In the genomic region with DNA sequence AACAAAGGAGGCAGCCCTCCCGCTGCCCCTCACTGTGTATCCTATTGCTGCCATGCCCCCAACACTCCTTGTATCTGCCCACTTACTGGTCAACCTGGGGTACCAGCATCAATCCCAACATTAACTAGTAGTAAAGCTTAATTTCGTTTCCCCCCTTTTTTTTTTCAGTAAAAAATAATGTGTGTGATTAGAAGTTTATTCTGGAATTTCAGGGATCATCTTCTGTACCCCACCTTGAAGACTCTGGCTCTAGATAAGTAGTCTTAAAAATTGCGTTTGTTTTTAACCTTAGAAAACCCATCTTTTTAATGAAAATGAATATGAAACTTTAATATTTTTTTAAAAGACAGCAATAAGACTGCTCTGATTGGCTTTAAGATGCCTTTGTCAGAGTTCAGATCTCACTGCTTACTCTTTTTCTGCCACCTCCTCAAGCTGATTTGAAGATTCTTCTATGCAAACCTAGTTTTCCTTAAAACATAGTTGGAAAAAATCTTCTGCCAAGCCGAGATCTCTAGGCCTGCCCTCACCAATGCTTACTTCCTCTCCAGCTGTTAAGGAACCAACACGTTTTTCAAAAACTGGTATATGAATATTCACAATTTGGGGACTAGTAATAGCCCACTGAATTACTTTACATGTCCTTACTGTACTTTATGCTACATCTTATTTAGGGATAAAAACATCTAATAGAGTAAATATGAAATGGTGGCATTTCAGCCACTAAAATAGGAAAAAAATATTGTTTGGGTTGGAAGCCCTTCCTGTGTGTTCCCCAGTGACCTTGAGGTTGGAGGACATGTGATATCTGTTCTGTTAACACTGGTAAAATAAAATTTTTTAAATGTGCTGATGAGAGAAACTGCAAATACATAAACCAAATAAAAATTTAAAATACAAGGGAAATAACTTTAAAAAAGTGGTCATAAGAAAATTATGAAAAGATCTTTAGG, we compare ENCODE assay signal across 13 cellular contexts. TPM values are rescaled to one million over a fixed set of nuclear protein-coding genes. Genes with fewer than 3 reads are reported as not detected.
DNase-seq lines count a peak whose midpoint lies in the region; ATAC-seq, FAIRE-seq and TF ChIP-seq lines count a peak whose summit lies in the region.
"Had no signal": no experiment of that assay in that cellular context is flagged by ENCODE, and none has a peak within 500 bp of the region (broad histone marks: within the 10 kb centered on the region; RNA-seq: fewer than 3 reads in every experiment).

No MANE protein-coding gene starts in this region.

- peaks cover 20 to 58% (median 39%) of the 10 kb centered on the region in 4 donors for H3K4me1 ChIP-seq in esophagus muscularis mucosa
- peaks cover 8 to 9% (median 9%) of the 10 kb centered on the region in 3 donors for H3K4me1 ChIP-seq in skeletal muscle tissue (ENCODE audit: control insufficient read depth in 3 of 3, insufficient read depth in 3 of 3, low read length in 3 of 3)
- peaks cover 4 to 16% (median 14%) of the 10 kb centered on the region in 4 donors for H3K4me1 ChIP-seq in upper lobe of left lung
- H3K4me1 ChIP-seq in CD4-positive, alpha-beta memory T cell (ENCODE audit: insufficient read depth, low read length): peaks cover 17% of the 10 kb centered on the region

- TF ChIP-seq CTCF in esophagus muscularis mucosa (IDR thresholded peaks at IDR 0.05): no peak
- TF ChIP-seq CTCF in upper lobe of left lung (IDR thresholded peaks at IDR 0.05): no peak

- FAIRE-seq in GM12891 (lab: Jason Lieb, UNC): no peak
- FAIRE-seq: kidney had no signal

- no peaks in the 10 kb centered on the region for H3K36me3 Mint-ChIP-seq in CD4-positive, alpha-beta memory T cell

- H3K27ac ChIP-seq in esophagus muscularis mucosa (replicated peaks in 1 of 4) (peak overlapping the region; percentile 14 to 48 (median 36)), skeletal muscle tissue (ENCODE audit: low read depth, low read length) (peak overlapping the region; percentile 36), upper lobe of left lung (peak overlapping the region in 1 of 4 donors; percentile 56)
- H3K27ac ChIP-seq in CD4-positive, alpha-beta memory T cell (ENCODE audit: low read depth, low read length): no peak overlapping the region

- H3K27me3 Mint-ChIP-seq in CD4-positive, alpha-beta memory T cell: peaks cover 16 to 18% of the 10 kb centered on the region in 2 donors

- no peak for DNase-seq in GM12891 (ENCODE audit: insufficient read length, low spot score)
- peak; percentile 33 for DNase-seq in MV-4-11 (lab: John Stamatoyannopoulos, UW)
- DNase-seq in esophagus muscularis mucosa (ENCODE audit: extremely low spot score): no peak
- DNase-seq in upper lobe of left lung: no peak
- no peak for DNase-seq in CD4-positive, alpha-beta memory T cell
- DNase-seq: activated CD4-positive, alpha-beta T cell treated with anti-CD3 and anti-CD28 coated beads, Interleukin-2, amount 50 U/mL, for 48 hours; activated gamma-delta T cell treated with Interleukin-2 at 50 U/mL for 16 hours; central memory CD4-positive, alpha-beta T cell; kidney; NCI-H1048; T-helper 1 cell had no signal

- H3K4me1 Mint-ChIP-seq in CD4-positive, alpha-beta memory T cell: peaks cover 4 to 27% (median 16%) of the 10 kb centered on the region in 4 donors

- H3K4me3 ChIP-seq in esophagus muscularis mucosa (no peak overlapping the region), skeletal muscle tissue (ENCODE audit: low read length in 3 of 3) (peak overlapping the region in 2 of 3 donors; percentile 9 to 32), upper lobe of left lung (no peak overlapping the region)
- no peak overlapping the region for H3K4me3 ChIP-seq in CD4-positive, alpha-beta memory T cell (ENCODE audit: low read length in 2 of 2)

- no peaks in the 10 kb centered on the region for H3K36me3 ChIP-seq in esophagus muscularis mucosa
- no peaks in the 10 kb centered on the region for H3K36me3 ChIP-seq in skeletal muscle tissue (ENCODE audit: control insufficient read depth in 3 of 3, insufficient read depth in 3 of 3, low read length in 3 of 3)
- no peaks in the 10 kb centered on the region for H3K36me3 ChIP-seq in upper lobe of left lung
- no peaks in the 10 kb centered on the region for H3K36me3 ChIP-seq in CD4-positive, alpha-beta memory T cell (ENCODE audit: insufficient read depth, low read length)

- no peaks in the 10 kb centered on the region for H3K9me3 Mint-ChIP-seq in CD4-positive, alpha-beta memory T cell

- intact Hi-C loops in esophagus muscularis mucosa (cut with DNase I): no loop called here
- intact Hi-C loops in CD4-positive, alpha-beta memory T cell (cut with micrococcal nuclease): loop anchor here (10.0 kb wide), 1 partner anchor 1208 kb away; a partner anchor contains a TSS

- H3K9ac ChIP-seq in skeletal muscle tissue (ENCODE audit: low read depth in 1 of 3, low read length in 3 of 3): no peak overlapping the region

- no peaks in the 10 kb centered on the region for H3K27me3 ChIP-seq in esophagus muscularis mucosa
- H3K27me3 ChIP-seq in skeletal muscle tissue (ENCODE audit: control insufficient read depth in 3 of 3, insufficient read depth in 3 of 3, low read length in 3 of 3): no peaks in the 10 kb centered on the region
- H3K27me3 ChIP-seq in upper lobe of left lung: no peaks in the 10 kb centered on the region
- H3K27me3 ChIP-seq in CD4-positive, alpha-beta memory T cell (ENCODE audit: insufficient read depth, low read length): peaks cover 6% of the 10 kb centered on the region

- no peaks in the 10 kb centered on the region for H3K9me3 ChIP-seq in esophagus muscularis mucosa
- no peaks in the 10 kb centered on the region for H3K9me3 ChIP-seq in skeletal muscle tissue (ENCODE audit: control insufficient read depth in 3 of 3, low read length in 3 of 3)
- no peaks in the 10 kb centered on the region for H3K9me3 ChIP-seq in upper lobe of left lung
- no peaks in the 10 kb centered on the region for H3K9me3 ChIP-seq in CD4-positive, alpha-beta memory T cell (ENCODE audit: control insufficient read depth in 1 of 2, low read length in 2 of 2)

- no peak; the same call in 1 of the 2 replicates for TF ChIP-seq POLR2A in GM12891 (IDR thresholded peaks at IDR 0.05; ENCODE audit: low read depth, low read length)
- TF ChIP-seq POLR2A in esophagus muscularis mucosa (IDR thresholded peaks at IDR 0.05; ENCODE audit: low read depth): no peak
- TF ChIP-seq POLR2A in upper lobe of left lung (IDR thresholded peaks at IDR 0.05): no peak

- peak overlapping the region in 1 of 7 donors; percentile 61 for H3K27ac Mint-ChIP-seq in CD4-positive, alpha-beta memory T cell

- TF ChIP-seq EP300 in esophagus muscularis mucosa (IDR thresholded peaks at IDR 0.05) (no peak), upper lobe of left lung (IDR thresholded peaks at IDR 0.05) (no peak)

- WGBS in esophagus muscularis mucosa: 55% methylated on average over 5 of the region's 5 CpGs
- WGBS in upper lobe of left lung, 2 donors: 61 to 63% methylated on average over 5 of the region's 5 CpGs

- no peak overlapping the region for H3K4me3 Mint-ChIP-seq in CD4-positive, alpha-beta memory T cell

- CTCF ChIA-PET in CD4-positive, alpha-beta memory T cell (lab: Charles Lee; ENCODE audit: partially characterized antibody): interaction anchor here (0.8 kb wide), 1 partner anchor 63 kb away, joined by 3 read pairs; no protein-coding TSS in a partner anchor

- ATAC-seq in upper lobe of left lung (ENCODE audit: low FRiP score in 2 of 2) (no peak), HG03354 (IDR thresholded peaks at IDR 0.05; ENCODE audit: poor library complexity, severe bottlenecking, unreplicated experiment) (no peak)

- POLR2A ChIA-PET in CD4-positive, alpha-beta memory T cell (lab: Charles Lee; ENCODE audit: partially characterized antibody): interaction anchor here (1.0 kb wide), 1 partner anchor 9 kb away, joined by 4 read pairs; no protein-coding TSS in a partner anchor

TF ChIP-seq in GM12891, 5 proteins besides CTCF, POLR2A, EP300 and RAD21:
- peak; percentile 34; the same call in 1 of the 2 replicates for TF ChIP-seq SPI1 (IDR thresholded peaks at IDR 0.05; ENCODE audit: low read depth, low read length)
- no peak for TF ChIP-seq POU2F2 (IDR thresholded peaks at IDR 0.05; ENCODE audit: low read depth, low read length)

RNA-seq across cellular contexts. Expression of a gene that starts 4.0 kb away (rescaled TPM):
- polyA plus RNA-seq in GM12891 (2012; ENCODE audit: low read depth, missing spikeins): 6.8 TPM
- 100 to 1,000 TPM in 1 of 4 donors, 10 to 100 TPM in 3; 72.9 to 165 (median 89.2) TPM for total RNA-seq in esophagus muscularis mucosa
- total RNA-seq in skeletal muscle tissue: 640 TPM
- total RNA-seq in upper lobe of left lung: 100 to 1,000 TPM in 1 of 6 donors, 10 to 100 TPM in 5; 42.4 to 104 (median 60.9) TPM
- under 1 TPM; 0.32 to 0.61 TPM for total RNA-seq in CD4-positive, alpha-beta memory T cell
- 1 to 10 TPM; 1.6 to 1.8 TPM for polyA plus RNA-seq in CD4-positive, alpha-beta memory T cell

RNA-seq across cellular contexts. Expression of a gene that starts 44.3 kb away (rescaled TPM):
- polyA plus RNA-seq in GM12891 (2012; ENCODE audit: low read depth, missing spikeins): 0.69 TPM
- total RNA-seq in esophagus muscularis mucosa (not detected), skeletal muscle tissue (1.0 TPM), upper lobe of left lung (under 1 TPM in 1 of 6 donors, not detected in 5; 0.23 TPM)
- total RNA-seq in CD4-positive, alpha-beta memory T cell: not detected
- polyA plus RNA-seq in CD4-positive, alpha-beta memory T cell: under 1 TPM in 1 of 2 donors, not detected in 1; 0.09 TPM

Comparison
In these comparisons a context has a peak if more than half of its experiments do, and no peak if none do; other contexts are left out.
1. H3K4me3 ChIP-seq: peak in skeletal muscle tissue (2 of 3); none in esophagus muscularis mucosa (0 of 4), upper lobe of left lung (0 of 4) and CD4-positive, alpha-beta memory T cell (0 of 2).
2. RNA of a gene that starts 4.0 kb away (total RNA-seq): 640 TPM in skeletal muscle tissue (single experiment), 72.9 to 165 TPM in esophagus muscularis mucosa and 42.4 to 104 TPM in upper lobe of left lung; 0.32 to 0.61 TPM in CD4-positive, alpha-beta memory T cell; every median in the first group is over 10 times any median in the second.